Comparison of ENCODE assay signal across 10 cellular contexts in genomic region chr15:29089731-29090616, GRCh38.
DNase-seq lines count a peak whose midpoint lies in the region; ATAC-seq lines count a peak whose summit lies in the region.
"Had no signal": no experiment of that assay in that cellular context is flagged by ENCODE, and none has a peak within 500 bp of the region (broad histone marks: within the 10 kb centered on the region; RNA-seq: fewer than 3 reads in every experiment).

No MANE protein-coding gene starts in this region.

- H3K9me3 Mint-ChIP-seq in activated T-cell treated with anti-CD3 and anti-CD28 coated beads, Interleukin-2, amount 50 U/mL, for 4 hours: no peaks in the 10 kb centered on the region

- peaks cover 30% of the 10 kb centered on the region for H3K4me1 Mint-ChIP-seq in activated T-cell treated with anti-CD3 and anti-CD28 coated beads, Interleukin-2, amount 50 U/mL, for 4 hours (ENCODE audit: low read depth)

- H3K4me3 Mint-ChIP-seq in activated T-cell treated with anti-CD3 and anti-CD28 coated beads, Interleukin-2, amount 50 U/mL, for 4 hours: peak overlapping the region; percentile 70

- ATAC-seq in activated T-cell treated with anti-CD3 and anti-CD28 coated beads, Interleukin-2, amount 50 U/mL, for 4 hours: peak; percentile 47 to 58
- ATAC-seq in stimulated activated naive CD8-positive, alpha-beta T cell treated with anti-CD3 and anti-CD28 coated beads, Interleukin-15, Interleukin-2, amounts not matched to agents 100 U/mL and 50 U/mL, for 24 hours: peak; percentile 57
- no peak for ATAC-seq in GM21423 (IDR thresholded peaks at IDR 0.05; ENCODE audit: unreplicated experiment)

- peaks cover 2% of the 10 kb centered on the region for H3K36me3 Mint-ChIP-seq in activated T-cell treated with anti-CD3 and anti-CD28 coated beads, Interleukin-2, amount 50 U/mL, for 4 hours (ENCODE audit: insufficient read depth)

- no peaks in the 10 kb centered on the region for H3K27me3 Mint-ChIP-seq in activated T-cell treated with anti-CD3 and anti-CD28 coated beads, Interleukin-2, amount 50 U/mL, for 4 hours (ENCODE audit: low read depth)

- DNase-seq in activated T-cell treated with anti-CD3 and anti-CD28 coated beads, Interleukin-2, amount 50 U/mL, for 4 hours: no peak
- DNase-seq in activated T-cell treated with anti-CD3 and anti-CD28 coated beads, Interleukin-2, amount 50 U/mL, for 1 hour: no peak
- DNase-seq in UCSD-AML1 (lab: John Stamatoyannopoulos, UW; ENCODE audit: unreplicated experiment) (peak; percentile 27), fibroblast of peridontal ligament (ENCODE audit: extremely low read depth) (peak; percentile 73), NCI-H1694 treated with DMSO at 0.1 percent for 48 hours (lab: John Stamatoyannopoulos, UW) (no peak), DMS79 treated with DMSO at 0.1 percent for 48 hours (lab: John Stamatoyannopoulos, UW) (no peak)
- peak; percentile 39 for DNase-seq in stimulated activated naive CD8-positive, alpha-beta T cell treated with anti-CD3 and anti-CD28 coated beads, Interleukin-15, Interleukin-2, amounts not matched to agents 100 U/mL and 50 U/mL, for 24 hours
- DNase-seq: amniotic stem cell, NCI-H510A had no signal

Comparison
In these comparisons a context has a peak if more than half of its experiments do, and no peak if none do; other contexts are left out.
1. DNase-seq: peak in UCSD-AML1 (single experiment), fibroblast of peridontal ligament (single experiment) and stimulated activated naive CD8-positive, alpha-beta T cell treated with anti-CD3 and anti-CD28 coated beads, Interleukin-15, Interleukin-2, amounts not matched to agents 100 U/mL and 50 U/mL, for 24 hours (single experiment); none in activated T-cell treated with anti-CD3 and anti-CD28 coated beads, Interleukin-2, amount 50 U/mL, for 4 hours (single experiment), activated T-cell treated with anti-CD3 and anti-CD28 coated beads, Interleukin-2, amount 50 U/mL, for 1 hour (single experiment), NCI-H1694 treated with DMSO at 0.1 percent for 48 hours (single experiment) and DMS79 treated with DMSO at 0.1 percent for 48 hours (single experiment).